22 cellular contexts compared by ENCODE assay signal in the genomic region with DNA sequence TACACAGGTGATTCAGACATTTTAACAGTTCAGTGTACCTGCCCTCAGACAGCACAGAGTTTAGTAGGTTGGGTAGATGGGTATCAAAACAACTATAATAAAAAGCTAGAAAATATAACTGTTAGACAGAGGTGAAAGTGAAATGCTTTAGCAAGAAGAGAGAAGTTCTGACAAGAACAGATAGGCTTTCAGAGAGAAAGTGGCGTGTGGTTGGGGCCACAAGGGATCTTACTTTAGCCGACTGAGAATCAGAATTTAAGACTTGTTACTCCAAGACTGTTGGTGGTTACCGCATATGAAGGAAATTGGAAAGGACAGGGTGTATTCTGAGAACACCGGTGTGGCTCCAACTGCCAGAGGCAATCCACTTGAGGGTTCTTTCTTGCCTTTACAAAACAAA.
"Had no signal": no experiment of that assay in that cellular context is flagged by ENCODE, and none has a peak within 500 bp of the region (broad histone marks: within the 10 kb centered on the region; RNA-seq: fewer than 3 reads in every experiment).

No MANE protein-coding gene starts in this region.

- DNase-seq: activated CD4-positive, alpha-beta T cell treated with anti-CD3 and anti-CD28 coated beads for 36 hours; activated CD4-positive, CD25-positive, alpha-beta regulatory T cell; activated CD8-positive, alpha-beta memory T cell treated with anti-CD3 and anti-CD28 coated beads, Interleukin-2, amount 10 ng/mL, durations not matched to agents 7 days and 5 days; activated CD8-positive, alpha-beta T cell treated with anti-CD3 and anti-CD28 coated beads, Interleukin-2, amount 10 ng/mL, durations not matched to agents 7 days and 5 days; activated naive CD8-positive, alpha-beta T cell treated with anti-CD3 and anti-CD28 coated beads, Interleukin-2, amount 50 U/mL, for 24 hours; activated T-cell treated with anti-CD3 and anti-CD28 coated beads, Interleukin-2, amount 50 U/mL, for 48 hours; amygdala; caudate nucleus; esophagus squamous epithelium; heart right ventricle; kidney glomerular epithelial cell; left lung; lower lobe of right lung; mesenchymal stem cell; naive thymus-derived CD8-positive, alpha-beta T cell; posterior cingulate gyrus; right cardiac atrium; stimulated activated CD4-positive, alpha-beta T cell treated with anti-CD3 and anti-CD28 coated beads, Interleukin-2, amount 100 ng/mL, for 48 hours; stimulated activated naive CD4-positive, alpha-beta T cell treated with Interleukin-2 at 50 U/mL for 16 hours; uterus had no signal

- H3K27me3 ChIP-seq: esophagus squamous epithelium, heart right ventricle, left lung, uterus had no signal

- H3K36me3 ChIP-seq: esophagus squamous epithelium, left lung, lower lobe of right lung, thoracic aorta, uterus had no signal

- H3K4me3 ChIP-seq: esophagus squamous epithelium, heart right ventricle, left lung, lower lobe of right lung, thoracic aorta, uterus had no signal

- ATAC-seq: activated CD4-positive, alpha-beta T cell treated with anti-CD3 and anti-CD28 coated beads for 36 hours; activated CD8-positive, alpha-beta memory T cell treated with anti-CD3 and anti-CD28 coated beads, Interleukin-2, amount 10 ng/mL, durations not matched to agents 7 days and 5 days; activated CD8-positive, alpha-beta T cell treated with anti-CD3 and anti-CD28 coated beads, Interleukin-2, amount 10 ng/mL, durations not matched to agents 7 days and 5 days; heart right ventricle; left lung; lower lobe of right lung; naive thymus-derived CD8-positive, alpha-beta T cell; right cardiac atrium had no signal

- H3K9me3 ChIP-seq: esophagus squamous epithelium, heart right ventricle, left lung, lower lobe of right lung, thoracic aorta, uterus had no signal

- H3K27ac ChIP-seq: epithelial cell of prostate, left lung, lower lobe of right lung, thoracic aorta, uterus had no signal
